Comparison of ENCODE assay signal across 1 cellular context in genomic region chr1:10430216-10431064, GRCh38.
A peak's percentile ranks its signal among the peaks of the same experiment; 100 is the strongest.
TF ChIP-seq lines count a peak whose summit lies in the region.

Gene CENPS, plus strand, starts transcription at chr1:10430433. Its CDS starts 85 bp downstream, at chr1:10430518.

TF ChIP-seq in K562, 482 proteins besides CTCF, POLR2A, EP300 and RAD21 (continued from another document and continues in another):
- TF ChIP-seq SMARCB1 (IDR thresholded peaks at IDR 0.05; ENCODE audit: insufficient read length, low read depth) (no peak), ZNF318 (IDR thresholded peaks at IDR 0.05; ENCODE audit: borderline replicate concordance in 1 of 2, low read depth in 1 of 2) (no peak), TAF9B (IDR thresholded peaks at IDR 0.05; ENCODE audit: partially characterized antibody) (no peak), HNRNPL (IDR thresholded peaks at IDR 0.05; ENCODE audit: low read depth, low read length) (no peak), GTF2F1 (IDR thresholded peaks at IDR 0.05; ENCODE audit: low read depth, low read length) (peak; percentile 83), RNF219 (CRISPR knock-in tag; IDR thresholded peaks at IDR 0.05) (no peak), ZBTB9 (CRISPR knock-in tag; IDR thresholded peaks at IDR 0.05) (peak; percentile 88; the same call in 1 of the 2 replicates), DPF2 (IDR thresholded peaks at IDR 0.05) (peak; percentile 31; the same call in 1 of the 2 replicates), BCLAF1 (IDR thresholded peaks at IDR 0.05; ENCODE audit: borderline replicate concordance in 1 of 2, control insufficient read depth in 1 of 2, low read depth in 2 of 2, low read length in 1 of 2) (peak in 1 of 2 experiments; percentile 85; a peak in 1 of 4 replicates), FOSL1 (tag; conservative IDR thresholded peaks at IDR 0.05) (0 out of 2 replicates have a peak, but pooled peaks have one; percentile 32), PRDM10 (IDR thresholded peaks at IDR 0.05; ENCODE audit: partially characterized antibody) (no peak), ZNF668 (CRISPR knock-in tag; IDR thresholded peaks at IDR 0.05) (peak; percentile 77; the same call in 1 of the 2 replicates), SMAD1 (IDR thresholded peaks at IDR 0.05; ENCODE audit: low read depth, low read length, partially characterized antibody) (no peak), ZNF12 (CRISPR knock-in tag; IDR thresholded peaks at IDR 0.05) (no peak), ZNF449 (CRISPR knock-in tag; IDR thresholded peaks at IDR 0.05) (no peak), PPARD (CRISPR knock-in tag; IDR thresholded peaks at IDR 0.05) (no peak), RBM34 (IDR thresholded peaks at IDR 0.05; ENCODE audit: borderline replicate concordance, insufficient read depth, low read length) (no peak), ZC3H4 (CRISPR knock-in tag; IDR thresholded peaks at IDR 0.05; ENCODE audit: borderline replicate concordance) (no peak), HOXB6 (CRISPR knock-in tag; IDR thresholded peaks at IDR 0.05; ENCODE audit: borderline replicate concordance) (no peak), ETV6 (IDR thresholded peaks at IDR 0.05; ENCODE audit: borderline replicate concordance in 1 of 2, low read depth in 2 of 2, low read length in 1 of 2) (no peak), ETV6 (CRISPR knock-in tag; IDR thresholded peaks at IDR 0.05; ENCODE audit: borderline replicate concordance) (0 out of 2 replicates have a peak, but pooled peaks have one; percentile 84), ZHX1 (conservative IDR thresholded peaks at IDR 0.05; ENCODE audit: low read length) (0 out of 2 replicates have a peak, but pooled peaks have one; percentile 56), IFI16 (CRISPR knock-in tag; IDR thresholded peaks at IDR 0.05) (no peak), ZKSCAN8 (CRISPR knock-in tag; IDR thresholded peaks at IDR 0.05) (no peak), TEAD2 (tag; IDR thresholded peaks at IDR 0.05) (no peak), CCAR2 (IDR thresholded peaks at IDR 0.05; ENCODE audit: low read depth, low read length) (no peak), ZBTB43 (CRISPR knock-in tag; IDR thresholded peaks at IDR 0.05) (peak; percentile 87; the same call in 1 of the 2 replicates), TFAM (CRISPR knock-in tag; conservative IDR thresholded peaks at IDR 0.05) (no peak), ZNF830 (CRISPR knock-in tag; IDR thresholded peaks at IDR 0.05) (no peak), MEF2D (tag; conservative IDR thresholded peaks at IDR 0.05; ENCODE audit: low read depth) (no peak)
